In the genomic region with DNA sequence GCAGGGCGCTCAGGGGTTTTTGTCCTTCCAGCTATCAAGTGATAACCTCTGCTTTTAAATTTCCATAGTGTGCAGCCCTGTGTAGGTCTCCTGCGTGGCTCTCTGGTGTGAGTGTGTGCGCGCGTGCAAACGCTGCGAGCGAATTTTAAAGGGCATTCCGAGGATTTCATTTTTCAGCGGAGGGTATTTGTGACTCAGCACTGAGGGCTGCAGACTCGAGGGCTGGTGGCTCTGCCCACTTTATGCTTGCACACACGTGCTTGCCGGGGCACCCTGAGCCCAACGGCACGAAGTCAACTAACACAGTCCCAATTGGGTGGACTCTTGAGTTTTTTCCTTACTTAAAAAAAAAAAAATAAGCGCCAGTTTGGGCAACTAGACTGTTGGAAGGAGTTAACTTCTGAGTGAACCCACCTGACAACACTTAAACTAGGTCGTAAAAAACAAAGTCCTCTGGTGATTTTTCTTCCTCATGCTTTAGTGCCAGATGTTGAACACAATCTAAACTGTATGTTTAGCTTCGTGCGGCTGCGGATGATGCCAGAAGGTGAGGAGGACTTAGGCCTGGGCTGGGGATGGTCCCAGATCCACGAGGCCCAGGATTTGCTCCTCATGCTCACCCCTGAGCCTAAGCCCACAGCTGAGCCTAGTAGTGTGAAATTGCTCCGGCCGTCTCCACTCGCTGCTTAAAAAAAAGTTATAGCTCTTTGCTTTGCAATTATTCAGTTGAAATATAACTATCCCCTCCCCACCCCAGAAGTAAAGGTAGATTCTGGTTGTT, we compare ENCODE assay signal across 9 cellular contexts. TPM values are rescaled to one million over a fixed set of nuclear protein-coding genes. Genes with fewer than 3 reads are reported as not detected.
A peak's percentile ranks its signal among the peaks of the same experiment; 100 is the strongest.
DNase-seq lines count a peak whose midpoint lies in the region; ATAC-seq, FAIRE-seq and TF ChIP-seq lines count a peak whose summit lies in the region.
"Had no signal": no experiment of that assay in that cellular context is flagged by ENCODE, and none has a peak within 500 bp of the region (broad histone marks: within the 10 kb centered on the region; RNA-seq: fewer than 3 reads in every experiment).

No MANE protein-coding gene starts in this region.

- no peaks in the 10 kb centered on the region for H4K20me1 ChIP-seq in IMR-90 (ENCODE audit: insufficient read depth, low read length)

- no peak for ATAC-seq in CD8-positive, alpha-beta T cell
- no peak for ATAC-seq in IMR-90 (ENCODE audit: low read depth)

- no peak for TF ChIP-seq RAD21 in IMR-90 (IDR thresholded peaks at IDR 0.05; ENCODE audit: low read length)

- H3K79me1 ChIP-seq in IMR-90 (ENCODE audit: low read depth in 1 of 2, low read length in 2 of 2): no peaks in the 10 kb centered on the region

- no peak overlapping the region for H3K18ac ChIP-seq in IMR-90 (ENCODE audit: low read depth, low read length)

- no peak for FAIRE-seq in RCC 7860 (lab: Jason Lieb, UNC)

- no TSS peak for BruUV-seq in IMR-90 (replicated peaks; lab: Mats Ljungman, UMichigan)

- no peak overlapping the region for H3K23ac ChIP-seq in IMR-90 (ENCODE audit: low read depth, low read length)

- no peak overlapping the region for H2AK9ac ChIP-seq in IMR-90 (replicated peaks; ENCODE audit: low read depth, low read length, poor library complexity)

- no peak for TF ChIP-seq POLR2A in IMR-90 (IDR thresholded peaks at IDR 0.05; ENCODE audit: low read depth, low read length)
- TF ChIP-seq POLR2A in breast epithelium (IDR thresholded peaks at IDR 0.05): no peak

- no peak overlapping the region for H3K27ac ChIP-seq in CD8-positive, alpha-beta T cell (ENCODE audit: low read depth, low read length)
- H3K27ac ChIP-seq in IMR-90 (ENCODE audit: insufficient read depth, low read length) (no peak overlapping the region), breast epithelium (no peak overlapping the region)

- no peaks in the 10 kb centered on the region for H3K27me3 ChIP-seq in CD8-positive, alpha-beta T cell (ENCODE audit: insufficient read depth, low read length)
- H3K27me3 ChIP-seq in IMR-90 (ENCODE audit: control insufficient read depth, insufficient read depth, low read length): peaks cover 47% of the 10 kb centered on the region
- H3K27me3 ChIP-seq in breast epithelium: peaks cover 2 to 64% of the 10 kb centered on the region in 2 donors

- H3K9ac ChIP-seq in IMR-90 (ENCODE audit: low read depth, low read length): no peak overlapping the region

- no peak overlapping the region for H2BK15ac ChIP-seq in IMR-90 (ENCODE audit: low read depth, low read length)

- no peak overlapping the region for H4K8ac ChIP-seq in IMR-90 (ENCODE audit: low read depth in 2 of 2, low read length in 2 of 2)

- dilution Hi-C loops in IMR-90 (cut with HindIII; ENCODE audit: low sequenced_read_pairs, unreplicated experiment): no loop called here

- H3K36me3 ChIP-seq in CD8-positive, alpha-beta T cell (ENCODE audit: insufficient read depth, low read length): no peaks in the 10 kb centered on the region
- H3K36me3 ChIP-seq in IMR-90 (ENCODE audit: control insufficient read depth, insufficient read depth, low read length): no peaks in the 10 kb centered on the region
- no peaks in the 10 kb centered on the region for H3K36me3 ChIP-seq in breast epithelium

- no peak overlapping the region for H4K91ac ChIP-seq in IMR-90 (ENCODE audit: insufficient read depth, low read depth, low read length)

- no peaks in the 10 kb centered on the region for H3K9me3 Mint-ChIP-seq in CD8-positive, alpha-beta T cell
- H3K9me3 Mint-ChIP-seq in nephron: no peaks in the 10 kb centered on the region

- intact Hi-C loops in CD8-positive, alpha-beta T cell (cut with DNase I, micrococcal nuclease): loop anchor here (2.0 to 10.0 kb wide), 11 partner anchors 216 to 1811 kb away; a partner anchor contains a TSS
- intact Hi-C loops in IMR-90 (cut with micrococcal nuclease) (loop anchor here (5.0 to 10.0 kb wide), 6 partner anchors 36 to 522 kb away; no protein-coding TSS in a partner anchor), breast epithelium (cut with DNase I; ENCODE audit: low total_unique reads) (no loop called here)

- H2AFZ ChIP-seq in IMR-90 (replicated peaks; ENCODE audit: low read length, poor library complexity): peak overlapping the region; percentile 27

- no peak overlapping the region for H2AK5ac ChIP-seq in IMR-90 (ENCODE audit: low read depth, low read length)

- H3K4me1 Mint-ChIP-seq in CD8-positive, alpha-beta T cell (ENCODE audit: low read depth): peaks cover 52% of the 10 kb centered on the region
- peaks cover 47% of the 10 kb centered on the region for H3K4me1 Mint-ChIP-seq in nephron

- H3K9me3 ChIP-seq in CD8-positive, alpha-beta T cell (ENCODE audit: low read length): no peaks in the 10 kb centered on the region
- H3K9me3 ChIP-seq in IMR-90 (ENCODE audit: control insufficient read depth, insufficient read depth, low read length) (no peaks in the 10 kb centered on the region), breast epithelium (no peaks in the 10 kb centered on the region)

- in situ Hi-C loops in IMR-90 (cut with MboI; ENCODE audit: low sequenced_read_pairs): no loop called here

- peaks cover 6% of the 10 kb centered on the region for H3K36me3 Mint-ChIP-seq in CD8-positive, alpha-beta T cell
- H3K36me3 Mint-ChIP-seq in nephron (ENCODE audit: low read depth): no peaks in the 10 kb centered on the region

- peak overlapping the region; percentile 88 for H3K4me3 Mint-ChIP-seq in CD8-positive, alpha-beta T cell
- peak overlapping the region; percentile 89 to 93 (median 93) for H3K4me3 Mint-ChIP-seq in nephron

- no peak overlapping the region for H2BK120ac ChIP-seq in IMR-90 (ENCODE audit: low read depth, low read length)

- H3K4me2 ChIP-seq in IMR-90 (ENCODE audit: low read depth, low read length): peak overlapping the region; percentile 53; the same call in 1 of the 2 replicates

- CTCF ChIA-PET in CD8-positive, alpha-beta T cell (lab: Charles Lee): interaction anchor here (1.2 to 6.9 kb wide), 2 partner anchors 35 to 606 kb away, joined by 3 to 63 read pairs; no protein-coding TSS in a partner anchor
- CTCF ChIA-PET in IMR-90 (lab: Yijun Ruan, JAX): interaction anchor here (0.7 kb wide), 1 partner anchor 822 kb away, joined by 6 read pairs; no protein-coding TSS in a partner anchor

- no peak overlapping the region for H2BK5ac ChIP-seq in IMR-90 (ENCODE audit: low read depth, low read length, poor library complexity, severe bottlenecking)

- no peak overlapping the region for H4K5ac ChIP-seq in IMR-90 (ENCODE audit: low read depth, low read length)

- DNase-seq in CD8-positive, alpha-beta T cell: peak in 2 of 7 experiments; percentile 14 to 18
- DNase-seq in IMR-90 (no peak), breast epithelium (ENCODE audit: low spot score in 2 of 2) (no peak), RCC 7860 (ENCODE audit: low spot score) (no peak), NCI-H2227 treated with DMSO at 0.1 percent for 48 hours (lab: John Stamatoyannopoulos, UW) (no peak), OCI-M2 (lab: John Stamatoyannopoulos, UW; ENCODE audit: unreplicated experiment) (no peak)
- no peak for DNase-seq in activated effector memory CD4-positive, alpha-beta T cell treated with anti-CD3 and anti-CD28 coated beads, Interleukin-2, amount 50 U/mL, for 16 hours

- H3K56ac ChIP-seq in IMR-90 (ENCODE audit: extremely low read depth, insufficient read depth, low read length): no peak overlapping the region

- H3K9me1 ChIP-seq in IMR-90 (ENCODE audit: insufficient read depth, low read length): no peaks in the 10 kb centered on the region

- no peak overlapping the region; the same call in 1 of the 2 replicates for H2BK20ac ChIP-seq in IMR-90 (ENCODE audit: low read depth, low read length)

- peak overlapping the region; percentile 78 for H3K4me3 ChIP-seq in CD8-positive, alpha-beta T cell (ENCODE audit: low read depth, low read length)
- H3K4me3 ChIP-seq in IMR-90 (ENCODE audit: insufficient read depth, low read depth, low read length) (peak overlapping the region; percentile 51), breast epithelium (peak overlapping the region; percentile 58 to 69 (median 65))

- no peak overlapping the region for H3K4ac ChIP-seq in IMR-90 (ENCODE audit: low read depth, low read length)

- no peak for TF ChIP-seq CTCF in CD8-positive, alpha-beta T cell (IDR thresholded peaks at IDR 0.05)
- TF ChIP-seq CTCF in IMR-90 (conservative IDR thresholded peaks at IDR 0.05; ENCODE audit: low read depth, low read length): no peak
- no peak for TF ChIP-seq CTCF in breast epithelium (IDR thresholded peaks at IDR 0.05)
- no peak for TF ChIP-seq CTCF in nephron (IDR thresholded peaks at IDR 0.05; ENCODE audit: unreplicated experiment in 3 of 3)

- H3K27me3 Mint-ChIP-seq in CD8-positive, alpha-beta T cell (ENCODE audit: low read depth): peaks cover 10% of the 10 kb centered on the region
- H3K27me3 Mint-ChIP-seq in nephron (ENCODE audit: low read depth): peaks cover 63% of the 10 kb centered on the region

- 0% methylated on average over 7 of the region's 24 CpGs; no CpG with 5 or more reads in 1 of the 2 experiments for WGBS in IMR-90 (ENCODE audit: extremely low coverage in 2 of 2, insufficient read length in 1 of 2), 2 experiments

- POLR2A ChIA-PET in CD8-positive, alpha-beta T cell (lab: Charles Lee): interaction anchor here (0.9 to 6.4 kb wide), 3 partner anchors 20 to 948 kb away, joined by 3 to 69 read pairs (median 8); a partner anchor contains a TSS
- POLR2A ChIA-PET in IMR-90 (lab: Charles Lee; ENCODE audit: unreplicated experiment): no interaction called here

- no peak overlapping the region for H3K14ac ChIP-seq in IMR-90 (replicated peaks; ENCODE audit: low read depth, low read length)

- H3K27ac Mint-ChIP-seq in CD8-positive, alpha-beta T cell: no peak overlapping the region
- H3K27ac Mint-ChIP-seq in nephron: peak overlapping the region; percentile 62 to 89 (median 77)

- H3K4me1 ChIP-seq in CD8-positive, alpha-beta T cell (ENCODE audit: insufficient read depth, low read length): peaks cover 30% of the 10 kb centered on the region
- H3K4me1 ChIP-seq in IMR-90 (ENCODE audit: control insufficient read depth, insufficient read depth, low read length) (peaks cover 9% of the 10 kb centered on the region), breast epithelium (peaks cover 0 to 9% of the 10 kb centered on the region in 2 donors)

TF ChIP-seq in IMR-90, 13 proteins besides CTCF, POLR2A, EP300 and RAD21 (continues in another document):
- TF ChIP-seq MAZ (IDR thresholded peaks at IDR 0.05; ENCODE audit: borderline replicate concordance, low read depth, low read length) (no peak), RCOR1 (IDR thresholded peaks at IDR 0.05; ENCODE audit: insufficient replicate concordance, low read length) (no peak), FOS (IDR thresholded peaks at IDR 0.05; ENCODE audit: low read depth, low read length) (no peak)

RNA-seq across cellular contexts. Expression of a gene that starts 2.1 kb away (rescaled TPM):
- total RNA-seq in CD8-positive, alpha-beta T cell: 1 to 10 TPM; 7.6 to 8.2 TPM
- under 0.01 TPM in 2 replicates for total RNA-seq in IMR-90 (2012; rRNA removed)
- 0.03 and 0.05 TPM in 2 replicates for polyA plus RNA-seq in IMR-90 (2012; rRNA removed)
- polyA plus RNA-seq in IMR-90 (2012; cell fraction: cytosol; rRNA removed): 0.01 TPM in 1 of 2 replicates, not detected in the other
- 0.07 and 0.39 TPM in 2 replicates for polyA plus RNA-seq in IMR-90 (2012; cell fraction: nucleus; rRNA removed; ENCODE audit: low replicate concordance)
- 1 to 10 TPM in 1 of 3 donors, under 1 TPM in 1, not detected in 1; 0.32 to 1.2 TPM for total RNA-seq in breast epithelium
- total RNA-seq: glomerular endothelial cell had no signal
